ENCODE assay signal across 9 cellular contexts in the genomic region with DNA sequence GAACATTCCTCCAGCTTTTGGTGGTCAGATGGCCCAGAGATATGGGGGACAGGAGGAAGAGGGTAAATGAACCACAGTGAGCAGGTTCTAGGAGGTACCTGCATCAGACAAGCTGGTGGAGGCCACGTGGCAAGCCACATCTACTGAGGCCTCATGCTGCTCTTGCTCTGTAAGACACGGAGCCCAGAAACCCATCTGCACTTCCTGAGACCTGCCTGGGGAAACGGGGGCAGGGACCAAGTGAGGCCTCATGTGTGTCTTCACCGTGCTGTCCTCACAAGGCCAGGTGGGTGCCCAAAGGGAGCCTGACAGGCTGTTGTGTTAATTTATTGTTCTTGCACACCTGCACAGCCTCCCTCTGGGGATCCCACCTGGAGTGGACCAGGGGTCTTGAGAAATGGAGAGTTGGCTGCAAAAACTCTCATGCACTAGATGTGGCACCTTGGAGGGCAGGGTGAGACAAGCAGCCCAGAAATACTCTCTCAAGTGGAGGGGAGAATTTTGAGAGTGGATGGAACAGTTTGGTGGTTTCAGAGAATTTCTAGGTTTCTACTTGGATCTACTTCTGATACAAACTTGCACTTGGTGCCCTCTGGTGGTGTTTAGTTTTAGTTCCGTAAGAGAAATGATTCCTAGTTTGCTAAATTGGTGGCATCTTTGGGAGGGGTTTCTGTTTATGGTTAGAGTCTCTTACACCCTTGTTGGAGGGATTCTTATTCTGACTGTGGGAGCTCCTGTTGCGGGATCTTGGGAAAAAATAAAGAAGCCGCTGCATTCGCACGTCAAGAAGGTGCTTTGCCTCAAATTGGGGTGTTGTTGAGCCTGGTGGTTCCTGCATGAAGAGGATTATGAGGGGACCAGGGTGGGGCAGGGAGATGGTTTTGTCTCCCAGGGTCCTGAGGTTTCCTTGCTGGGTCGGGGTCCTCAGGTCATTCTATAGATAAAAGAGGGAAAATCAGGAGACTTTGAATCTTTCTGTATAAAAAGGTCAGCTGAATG. TPM values are rescaled to one million over a fixed set of nuclear protein-coding genes. Genes with fewer than 3 reads are reported as not detected.
A peak's percentile ranks its signal among the peaks of the same experiment; 100 is the strongest.
DNase-seq lines count a peak whose midpoint lies in the region; ATAC-seq and TF ChIP-seq lines count a peak whose summit lies in the region.
"Had no signal": no experiment of that assay in that cellular context is flagged by ENCODE, and none has a peak within 500 bp of the region (broad histone marks: within the 10 kb centered on the region; RNA-seq: fewer than 3 reads in every experiment).

No MANE protein-coding gene starts in this region.

- no peak overlapping the region for H3K27ac ChIP-seq in AG04450 (ENCODE audit: low read depth, low read length)
- H3K27ac ChIP-seq in body of pancreas: no peak overlapping the region
- H3K27ac ChIP-seq: HL-60 had no signal

- WGBS in body of pancreas, 2 donors: 29 to 32% methylated on average over 10 of the region's 10 CpGs

- intact Hi-C loops in body of pancreas (cut with DNase I) (no loop called here), left colon (cut with DNase I, micrococcal nuclease) (loop anchor here (5.0 to 10.0 kb wide), 2 partner anchors 236 to 239 kb away; no protein-coding TSS in a partner anchor)

- CTCF ChIA-PET in AG04450 (lab: Charles Lee): interaction anchor here (0.6 to 21.3 kb wide), 17 partner anchors 8 to 247 kb away, joined by 3 to 542 read pairs (median 4); no protein-coding TSS in a partner anchor

- no peak for ATAC-seq in body of pancreas
- peak; percentile 27 for ATAC-seq in left colon
- no peak for ATAC-seq in GM21528 (IDR thresholded peaks at IDR 0.05; ENCODE audit: low FRiP score, unreplicated experiment)
- no peak for ATAC-seq in GM19395 (IDR thresholded peaks at IDR 0.05; ENCODE audit: unreplicated experiment)

- peak; percentile 41 for DNase-seq in AG04450 (ENCODE audit: low read depth, low spot score)
- DNase-seq in GM03348 (ENCODE audit: low spot score): peak; percentile 75
- peak; percentile 51 for DNase-seq in NCI-H2171 treated with DMSO at 0.1 percent for 48 hours (lab: John Stamatoyannopoulos, UW)
- DNase-seq in body of pancreas: peak in 3 of 4 donors; percentile 22 to 50 (median 33)
- no peak for DNase-seq in left colon
- DNase-seq in UCSD-AML1 (lab: John Stamatoyannopoulos, UW; ENCODE audit: unreplicated experiment): no peak

- H3K9me3 ChIP-seq in AG04450 (ENCODE audit: control insufficient read depth, insufficient read depth, low read length) (no peaks in the 10 kb centered on the region), body of pancreas (no peaks in the 10 kb centered on the region)

- H3K27me3 ChIP-seq in AG04450 (ENCODE audit: control insufficient read depth, insufficient read depth, low read length) (peaks cover 8% of the 10 kb centered on the region), body of pancreas (no peaks in the 10 kb centered on the region)

- H3K4me3 ChIP-seq in AG04450 (ENCODE audit: low read depth, low read length): no peak overlapping the region
- no peak overlapping the region for H3K4me3 ChIP-seq in body of pancreas

- TF ChIP-seq POLR2A in body of pancreas (IDR thresholded peaks at IDR 0.05): no peak

- TF ChIP-seq CTCF in AG04450 (IDR thresholded peaks at IDR 0.05; ENCODE audit: low read depth, low read length) (peak; percentile 61), body of pancreas (IDR thresholded peaks at IDR 0.05) (peak in 6 of 7 experiments; percentile 22 to 51 (median 48))

- POLR2A ChIA-PET in AG04450 (lab: Yijun Ruan, JAX): no interaction called here

- H3K4me1 ChIP-seq in body of pancreas: no peaks in the 10 kb centered on the region

- no peaks in the 10 kb centered on the region for H3K36me3 ChIP-seq in body of pancreas (replicated peaks in 1 of 2; ENCODE audit: insufficient read depth in 1 of 2, low read depth in 2 of 2)

RNA-seq across cellular contexts. Expression of a gene that starts 47.5 kb away (rescaled TPM):
- polyA plus RNA-seq in AG04450 (2011; rRNA removed): not detected in 2 replicates
- not detected in 2 replicates for polyA minus RNA-seq in AG04450 (2011; rRNA and poly(A)+ RNA removed)
- not detected for total RNA-seq in body of pancreas
- total RNA-seq in left colon: under 1 TPM in 1 of 2 donors, not detected in 1; 0.31 TPM

Comparison
In these comparisons a context has a peak if more than half of its experiments do, and no peak if none do; other contexts are left out.
1. DNase-seq: peak in AG04450 (single experiment), GM03348 (single experiment), NCI-H2171 treated with DMSO at 0.1 percent for 48 hours (single experiment) and body of pancreas (3 of 4); none in left colon (0 of 2) and UCSD-AML1 (single experiment).